ENCODE assay signal across 25 cellular contexts in genomic region chr19:13899393-13899792, GRCh38. TPM values are rescaled to one million over a fixed set of nuclear protein-coding genes. Genes with fewer than 3 reads are reported as not detected.
DNase-seq lines count a peak whose midpoint lies in the region; ATAC-seq and TF ChIP-seq lines count a peak whose summit lies in the region.
"Had no signal": no experiment of that assay in that cellular context is flagged by ENCODE, and none has a peak within 500 bp of the region (broad histone marks: within the 10 kb centered on the region; RNA-seq: fewer than 3 reads in every experiment).

No MANE protein-coding gene starts in this region.

- H3K4me3 ChIP-seq in liver (ENCODE audit: low read depth in 1 of 3, low read length in 3 of 3): no peak overlapping the region
- H3K4me3 ChIP-seq in transverse colon: no peak overlapping the region
- H3K4me3 ChIP-seq: MG63, Peyer's patch, SJCRH30 had no signal

- no peak overlapping the region for H3K9ac ChIP-seq in liver (ENCODE audit: low read depth in 1 of 2, low read length in 2 of 2)

- H3K36me3 ChIP-seq in liver (ENCODE audit: control insufficient read depth in 4 of 4, insufficient read depth in 3 of 4, low read depth in 1 of 4, low read length in 3 of 4): no peaks in the 10 kb centered on the region
- H3K36me3 ChIP-seq in transverse colon: no peaks in the 10 kb centered on the region
- H3K36me3 ChIP-seq: MG63, Peyer's patch, SJCRH30 had no signal

- in situ Hi-C loops in transverse colon (cut with MboI; ENCODE audit: low pct_ligation_motif_present in 1 of 4, low pct_unique_long_range_greater_than_20kb in 1 of 4, low sequenced_read_pairs in 3 of 4): loop anchor here in 2 of 4 donors (10.0 to 25.0 kb wide), 2 partner anchors 155 to 163 kb away; partner anchors contain the start of genes MISP3 (in 1 of the 2) and PALM3 (in 1 of the 2)

- no peaks in the 10 kb centered on the region for H3K36me3 Mint-ChIP-seq in WTC11
- H3K36me3 Mint-ChIP-seq: CD8-positive, alpha-beta T cell had no signal

- intact Hi-C loops in transverse colon (cut with DNase I; ENCODE audit: low total_unique reads) (no loop called here), left ventricle myocardium superior (cut with micrococcal nuclease) (no loop called here)

- H3K4me1 Mint-ChIP-seq in WTC11: no peaks in the 10 kb centered on the region

- TF ChIP-seq RAD21 in liver (IDR thresholded peaks at IDR 0.05): no peak

- POLR2A ChIA-PET in WTC11 (lab: Charles Lee): no interaction called here

- 42% methylated on average over 10 of the region's 10 CpGs for WGBS in liver
- 50% methylated on average over 10 of the region's 10 CpGs; no CpG with 5 or more reads in 1 of the 2 donors for WGBS in transverse colon (ENCODE audit: low coverage in 1 of 2), 2 donors

- no peak for TF ChIP-seq CTCF in WTC11 (IDR thresholded peaks at IDR 0.05)
- TF ChIP-seq CTCF in liver (IDR thresholded peaks at IDR 0.05; ENCODE audit: low read depth, low read length, missing input control): no peak
- no peak for TF ChIP-seq CTCF in transverse colon (IDR thresholded peaks at IDR 0.05)

- no peaks in the 10 kb centered on the region for H3K27me3 ChIP-seq in liver (ENCODE audit: control insufficient read depth in 4 of 4, insufficient read depth in 4 of 4, low read length in 3 of 4)
- no peaks in the 10 kb centered on the region for H3K27me3 ChIP-seq in transverse colon
- H3K27me3 ChIP-seq: MG63, Peyer's patch, SJCRH30 had no signal

- H3K4me3 Mint-ChIP-seq in WTC11: no peak overlapping the region
- H3K4me3 Mint-ChIP-seq: CD8-positive, alpha-beta T cell had no signal

- H3K27ac Mint-ChIP-seq in WTC11: peak overlapping the region; percentile 18; the same call in 1 of the 2 replicates
- H3K27ac Mint-ChIP-seq: CD8-positive, alpha-beta T cell had no signal

- TF ChIP-seq EP300 in transverse colon (IDR thresholded peaks at IDR 0.05; ENCODE audit: low read depth): no peak

- H3K9me3 Mint-ChIP-seq in WTC11: no peaks in the 10 kb centered on the region
- H3K9me3 Mint-ChIP-seq: CD8-positive, alpha-beta T cell had no signal

- peaks cover 4% of the 10 kb centered on the region for H3K27me3 Mint-ChIP-seq in WTC11 (ENCODE audit: low read depth)

- CTCF ChIA-PET in WTC11 (lab: Charles Lee): interaction anchor here (1.0 to 1.2 kb wide), 2 partner anchors 12 to 160 kb away, joined by 3 to 4 read pairs; no protein-coding TSS in a partner anchor

- ATAC-seq in WTC11 (no peak), left ventricle myocardium superior (no peak)
- ATAC-seq: CD8-positive, alpha-beta T cell; HCT116 had no signal

- TF ChIP-seq POLR2A in transverse colon (IDR thresholded peaks at IDR 0.05): no peak

- H3K27ac ChIP-seq in liver (ENCODE audit: low read depth in 1 of 2, low read length in 2 of 2): no peak overlapping the region
- peak overlapping the region; percentile 53 to 77 (median 72) for H3K27ac ChIP-seq in transverse colon
- H3K27ac ChIP-seq: SJCRH30 had no signal

- H3K9me3 ChIP-seq in liver (ENCODE audit: control insufficient read depth in 4 of 4, low read length in 3 of 4) (no peaks in the 10 kb centered on the region), transverse colon (no peaks in the 10 kb centered on the region)
- H3K9me3 ChIP-seq: MG63, Peyer's patch, SJCRH30 had no signal

- H3K4me1 ChIP-seq in liver (ENCODE audit: control insufficient read depth in 4 of 4, insufficient read depth in 4 of 4, low read length in 3 of 4) (peaks cover 0 to 7% (median 2%) of the 10 kb centered on the region in 4 donors), transverse colon (peaks cover 0 to 18% (median 11%) of the 10 kb centered on the region in 4 donors)
- H3K4me1 ChIP-seq: SJCRH30 had no signal

- peak; percentile 35 for DNase-seq in NCI-H146 (lab: John Stamatoyannopoulos, UW)
- no peak for DNase-seq in NCI-H146 treated with DMSO at 0.1 percent for 48 hours (lab: John Stamatoyannopoulos, UW; ENCODE audit: unreplicated experiment)
- DNase-seq in WTC11 (ENCODE audit: low spot score): no peak
- peak; percentile 57 for DNase-seq in transverse colon
- no peak for DNase-seq in activated CD4-positive, alpha-beta T cell treated with anti-CD3 and anti-CD28 coated beads for 1 hour
- no peak for DNase-seq in NCI-H1048 (lab: John Stamatoyannopoulos, UW)
- no peak for DNase-seq in left ventricle myocardium superior
- DNase-seq: 8988T; AML-193; Calu3; CD8-positive, alpha-beta T cell; Kasumi-1; MG63; NCI-H1092; NCI-H1436 treated with DMSO at 0.1 percent for 48 hours; NCI-H2029 treated with DMSO at 0.1 percent for 48 hours; NCI-H2171; NCI-H446; NK-92 treated with Interleukin-12 subunit alpha and Interleukin-12 subunit beta, amount 100 ng/mL, for 24 hours; Peyer's patch; SJCRH30; T-helper 1 cell had no signal

TF ChIP-seq in WTC11, 78 proteins besides CTCF, POLR2A, EP300 and RAD21 (continues in another document):
- TF ChIP-seq ATF6 (CRISPR knock-in tag; IDR thresholded peaks at IDR 0.05) (no peak), ZSCAN18 (CRISPR knock-in tag; IDR thresholded peaks at IDR 0.05) (no peak)

TF ChIP-seq in liver, 16 proteins besides CTCF, POLR2A, EP300 and RAD21 (continues in another document):
- TF ChIP-seq GABPA (IDR thresholded peaks at IDR 0.05 in 1 of 2, conservative IDR thresholded peaks at IDR 0.05 in 1 of 2) (no peak), ZBTB33 (IDR thresholded peaks at IDR 0.05) (no peak), ATF3 (IDR thresholded peaks at IDR 0.05) (no peak), REST (IDR thresholded peaks at IDR 0.05) (no peak), EGR1 (IDR thresholded peaks at IDR 0.05; ENCODE audit: low read depth in 2 of 2) (no peak), MAX (IDR thresholded peaks at IDR 0.05) (no peak), HNF4A (conservative IDR thresholded peaks at IDR 0.05) (peak in 1 of 2 donors; percentile 37)

RNA-seq across cellular contexts. Expression of gene BRME1, which starts 6.5 kb away (rescaled TPM):
- total RNA-seq in WTC11 (2021): 5.0 to 7.2 TPM (median 6.4 TPM) in 3 replicates
- total RNA-seq in liver: 1 to 10 TPM in 1 of 2 donors, under 1 TPM in 1; 0.42 to 5.3 TPM
- under 1 TPM; 0.46 to 0.51 TPM for polyA plus RNA-seq in liver
- 100 to 1,000 TPM in 1 of 4 donors, 1 to 10 TPM in 3; 5.2 to 102 (median 6.7) TPM for total RNA-seq in transverse colon
- 0.72 TPM for total RNA-seq in left ventricle myocardium superior

RNA-seq across cellular contexts. Expression of gene CC2D1A, which starts 6.6 kb away (rescaled TPM):
- 36.6 to 44.2 TPM (median 42.2 TPM) in 3 replicates for total RNA-seq in WTC11 (2021)
- 10 to 100 TPM in 1 of 2 donors, 1 to 10 TPM in 1; 7.4 to 12.0 TPM for total RNA-seq in liver
- polyA plus RNA-seq in liver: 10 to 100 TPM in 1 of 2 donors, 1 to 10 TPM in 1; 8.4 to 11.5 TPM
- 100 to 1,000 TPM; 113 to 294 (median 177) TPM for total RNA-seq in transverse colon
- total RNA-seq in left ventricle myocardium superior: 19.6 TPM

RNA-seq across cellular contexts. Expression of gene NANOS3, which starts 22.5 kb away (rescaled TPM):
- total RNA-seq in WTC11 (2021) (0.66 to 1.1 TPM (median 0.71 TPM) in 3 replicates), liver (not detected), transverse colon (not detected), left ventricle myocardium superior (0.69 TPM)
- polyA plus RNA-seq in liver: not detected
- total RNA-seq: CD8-positive, alpha-beta T cell; H1; Peyer's patch had no signal

RNA-seq across cellular contexts. Expression of gene PODNL1, which starts 38.8 kb away (rescaled TPM):
- 1.1 to 1.4 TPM (median 1.4 TPM) in 3 replicates for total RNA-seq in WTC11 (2021)
- total RNA-seq in liver: not detected
- polyA plus RNA-seq in liver: under 1 TPM in 1 of 2 donors, not detected in 1; 0.30 TPM
- 10 to 100 TPM in 1 of 4 donors, 1 to 10 TPM in 3; 3.0 to 15.3 (median 3.2) TPM for total RNA-seq in transverse colon
- total RNA-seq in left ventricle myocardium superior: 2.0 TPM
- total RNA-seq: Calu3; CD8-positive, alpha-beta T cell had no signal

RNA-seq across cellular contexts. Expression of gene DCAF15, which starts 52.9 kb away (rescaled TPM):
- total RNA-seq in WTC11 (2021): 82.9 to 89.0 TPM (median 83.3 TPM) in 3 replicates
- 10 to 100 TPM in 1 of 2 donors, 1 to 10 TPM in 1; 3.8 to 10.4 TPM for total RNA-seq in liver
- 1 to 10 TPM; 2.6 to 7.3 TPM for polyA plus RNA-seq in liver
- total RNA-seq in transverse colon: 10 to 100 TPM; 26.2 to 61.7 (median 35.8) TPM
- 18.2 TPM for total RNA-seq in left ventricle myocardium superior

Comparison
In these comparisons a context has a peak if more than half of its experiments do, and no peak if none do; other contexts are left out.
1. DNase-seq: peak in NCI-H146 (single experiment) and transverse colon (single experiment); none in NCI-H146 treated with DMSO at 0.1 percent for 48 hours (single experiment), WTC11 (single experiment), activated CD4-positive, alpha-beta T cell treated with anti-CD3 and anti-CD28 coated beads for 1 hour (single experiment), NCI-H1048 (single experiment) and left ventricle myocardium superior (single experiment).
2. H3K27ac ChIP-seq: peak in transverse colon (4 of 4); none in liver (0 of 2).